In the genomic region with DNA sequence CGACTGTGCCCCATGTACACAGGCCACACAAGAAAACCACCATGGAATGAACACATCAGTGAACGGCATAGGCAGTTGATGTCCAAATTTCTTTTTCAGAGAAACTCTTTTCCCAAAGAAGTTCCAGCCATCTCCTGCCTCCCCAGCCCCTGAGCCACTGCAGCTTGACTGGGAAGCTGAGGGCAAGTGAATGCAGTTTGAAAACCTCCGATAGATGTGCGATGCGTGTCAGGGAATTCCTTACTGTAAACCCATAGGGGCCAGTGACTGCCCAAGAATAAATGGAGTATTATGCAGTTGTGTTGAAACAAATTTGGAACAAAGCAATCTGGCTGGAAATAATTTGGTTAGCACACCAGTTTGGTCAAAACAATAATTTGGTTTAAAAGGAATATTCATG, we compare ENCODE assay signal across 19 cellular contexts.
"Had no signal": no experiment of that assay in that cellular context is flagged by ENCODE, and none has a peak within 500 bp of the region (broad histone marks: within the 10 kb centered on the region; RNA-seq: fewer than 3 reads in every experiment).

No MANE protein-coding gene starts in this region.

- H3K4me3 Mint-ChIP-seq: immature natural killer cell, mesothelial cell of epicardium had no signal

- H3K36me3 Mint-ChIP-seq: immature natural killer cell, mesothelial cell of epicardium had no signal

- H3K27me3 ChIP-seq: dorsolateral prefrontal cortex, esophagus muscularis mucosa, foreskin keratinocyte, gastroesophageal sphincter, heart left ventricle, hepatocyte, left lung had no signal

- ATAC-seq: foreskin keratinocyte, gastroesophageal sphincter, heart left ventricle, left cardiac atrium, left lung, left ventricle myocardium superior, lower lobe of right lung, mucosa of descending colon had no signal

- H3K9me3 ChIP-seq: esophagus muscularis mucosa, left lung, lower lobe of right lung, mucosa of descending colon had no signal

- H2AFZ ChIP-seq: hepatocyte had no signal

- H3K27ac ChIP-seq: coronary artery, dorsolateral prefrontal cortex, esophagus muscularis mucosa, foreskin keratinocyte, gastroesophageal sphincter, heart left ventricle, hepatocyte, left lung, lower lobe of right lung had no signal

- H3K79me2 ChIP-seq: hepatocyte had no signal

- DNase-seq: dermis blood vessel endothelial cell; dorsolateral prefrontal cortex; effector CD4-positive, alpha-beta T cell; effector memory CD4-positive, alpha-beta T cell; foreskin keratinocyte; heart left ventricle; hypothalamus; immature natural killer cell; left cardiac atrium; left lung; left ventricle myocardium superior; lower lobe of right lung; mesenchymal stem cell; mucosa of descending colon had no signal

- H3K4me1 ChIP-seq: foreskin keratinocyte had no signal

- H3K9me3 Mint-ChIP-seq: mesothelial cell of epicardium had no signal

- H3K4me3 ChIP-seq: coronary artery, dorsolateral prefrontal cortex, esophagus muscularis mucosa, gastroesophageal sphincter, heart left ventricle, hepatocyte, left lung, lower lobe of right lung, mucosa of descending colon had no signal

- H3K36me3 ChIP-seq: esophagus muscularis mucosa, gastroesophageal sphincter, heart left ventricle, left lung, lower lobe of right lung had no signal

- H3K4me2 ChIP-seq: hepatocyte had no signal

- H3K4me1 Mint-ChIP-seq: immature natural killer cell had no signal

- H3K27ac Mint-ChIP-seq: immature natural killer cell, mesothelial cell of epicardium had no signal
